21 cellular contexts compared by ENCODE assay signal in the genomic region with DNA sequence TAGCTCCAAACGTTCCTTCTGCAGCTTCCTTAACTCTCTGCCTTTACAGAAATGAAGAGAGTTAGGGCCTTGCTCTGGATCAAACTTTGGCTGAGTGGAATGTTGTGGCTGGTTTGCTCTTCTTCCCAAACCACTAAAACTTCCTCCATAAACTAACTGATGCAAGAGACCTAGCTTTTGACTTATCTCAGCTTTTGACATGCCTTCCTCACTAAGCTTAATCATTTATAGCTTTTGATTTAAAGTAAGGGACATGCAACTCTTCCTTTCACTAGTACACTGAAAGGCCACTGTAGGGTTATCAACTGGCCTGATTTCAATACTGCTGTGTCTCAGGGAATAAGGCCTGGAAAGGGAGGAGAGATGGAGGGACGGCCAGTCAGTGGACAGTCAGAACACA. TPM values are rescaled to one million over a fixed set of nuclear protein-coding genes. Genes with fewer than 3 reads are reported as not detected.
DNase-seq lines count a peak whose midpoint lies in the region; ATAC-seq, FAIRE-seq and TF ChIP-seq lines count a peak whose summit lies in the region.
"Had no signal": no experiment of that assay in that cellular context is flagged by ENCODE, and none has a peak within 500 bp of the region (broad histone marks: within the 10 kb centered on the region; RNA-seq: fewer than 3 reads in every experiment).

No MANE protein-coding gene starts in this region.

- ATAC-seq in HepG2: no peak
- no peak for ATAC-seq in GM18517 (IDR thresholded peaks at IDR 0.05; ENCODE audit: unreplicated experiment)
- ATAC-seq in GM21423 (IDR thresholded peaks at IDR 0.05; ENCODE audit: unreplicated experiment): no peak
- ATAC-seq: HCT116; stimulated activated effector memory CD8-positive, alpha-beta T cell treated with anti-CD3 and anti-CD28 coated beads, Interleukin-12 subunit alpha, Interleukin-12 subunit beta, amount 100 ng/mL, for 72 hours had no signal

- H3K27ac ChIP-seq in liver (ENCODE audit: low read depth in 1 of 2, low read length in 2 of 2): no peak overlapping the region
- no peak overlapping the region for H3K27ac ChIP-seq in HepG2 (ENCODE audit: extremely low read length, insufficient read depth, low read length)
- peak overlapping the region; percentile 90 for H3K27ac ChIP-seq in muscle layer of colon (ENCODE audit: low read depth, low read length)
- no peak overlapping the region for H3K27ac ChIP-seq in substantia nigra (ENCODE audit: low read depth, low read length, poor library complexity, severe bottlenecking)
- H3K27ac ChIP-seq: upper lobe of right lung had no signal

- H2AFZ ChIP-seq in HepG2 (ENCODE audit: low read length): no peak overlapping the region

- POLR2A ChIA-PET in HepG2 (lab: Yijun Ruan, JAX): no interaction called here

- CTCF ChIA-PET in HepG2 (lab: Yijun Ruan, JAX; ENCODE audit: low intra/inter-chr PET ratio, low total read pairs): no interaction called here

- no peaks in the 10 kb centered on the region for H4K20me1 ChIP-seq in HepG2 (ENCODE audit: insufficient read depth, low read length)

- H3K4me1 ChIP-seq in liver (ENCODE audit: control insufficient read depth in 4 of 4, insufficient read depth in 4 of 4, low read length in 3 of 4) (peaks cover 0 to 3% (median 1%) of the 10 kb centered on the region in 4 donors), HepG2 (ENCODE audit: insufficient read depth, low read length) (no peaks in the 10 kb centered on the region), muscle layer of colon (ENCODE audit: insufficient read depth, low read length) (peaks cover 69% of the 10 kb centered on the region)

- no peak for TF ChIP-seq RAD21 in liver (IDR thresholded peaks at IDR 0.05)
- TF ChIP-seq RAD21 in HepG2 (CRISPR knock-in tag; IDR thresholded peaks at IDR 0.05): no peak

- H3K79me2 ChIP-seq in HepG2 (ENCODE audit: insufficient read depth, low read length): no peaks in the 10 kb centered on the region

- intact Hi-C loops in HepG2 (cut with micrococcal nuclease; ENCODE audit: unreplicated experiment): no loop called here

- no peaks in the 10 kb centered on the region for H3K36me3 ChIP-seq in liver (ENCODE audit: control insufficient read depth in 4 of 4, insufficient read depth in 3 of 4, low read depth in 1 of 4, low read length in 3 of 4)
- no peaks in the 10 kb centered on the region for H3K36me3 ChIP-seq in HepG2 (replicated peaks in 1 of 2; ENCODE audit: control insufficient read depth in 1 of 2, insufficient read depth in 2 of 2, low read length in 2 of 2)
- H3K36me3 ChIP-seq in muscle layer of colon (ENCODE audit: insufficient read depth, low read length): no peaks in the 10 kb centered on the region
- H3K36me3 ChIP-seq: upper lobe of right lung had no signal

- TF ChIP-seq EP300 in HepG2 (IDR thresholded peaks at IDR 0.05; ENCODE audit: low read depth in 2 of 2, low read length in 2 of 2) (no peak), HepG2 (CRISPR knock-in tag; IDR thresholded peaks at IDR 0.05; ENCODE audit: borderline replicate concordance) (no peak)

- no peak overlapping the region for H3K9ac ChIP-seq in liver (ENCODE audit: low read depth in 1 of 2, low read length in 2 of 2)
- H3K9ac ChIP-seq in HepG2 (ENCODE audit: insufficient read depth, low read depth, low read length): no peak overlapping the region
- H3K9ac ChIP-seq in muscle layer of colon (ENCODE audit: low read length): no peak overlapping the region

- 38% methylated on average over 2 of the region's 2 CpGs for WGBS in liver
- 0% methylated on average over 2 of the region's 2 CpGs for WGBS in HepG2 (ENCODE audit: low lambda C conversion rate)

- no peak for TF ChIP-seq POLR2A in HepG2 (IDR thresholded peaks at IDR 0.05; ENCODE audit: insufficient read depth in 1 of 2, low read depth in 2 of 2, low read length in 2 of 2)

- in situ Hi-C loops in HepG2 (cut with HindIII; ENCODE audit: extremely low pct_ligation_motif_present, low pct_unique_long_range_greater_than_20kb): no loop called here

- no peak overlapping the region for H3K4me3 ChIP-seq in liver (ENCODE audit: low read depth in 1 of 3, low read length in 3 of 3)
- no peak overlapping the region for H3K4me3 ChIP-seq in HepG2 (replicated peaks in 1 of 3; ENCODE audit: insufficient read depth in 1 of 3, low read depth in 2 of 3, low read length in 3 of 3)
- H3K4me3 ChIP-seq in choroid plexus epithelial cell (ENCODE audit: low read depth, low read length): no peak overlapping the region
- no peak overlapping the region for H3K4me3 ChIP-seq in muscle layer of colon (ENCODE audit: low read depth in 1 of 2, low read length in 2 of 2)
- H3K4me3 ChIP-seq: upper lobe of right lung had no signal

- no peak for TF ChIP-seq CTCF in liver (IDR thresholded peaks at IDR 0.05; ENCODE audit: low read depth, low read length, missing input control)
- TF ChIP-seq CTCF in HepG2 (CRISPR knock-in tag; IDR thresholded peaks at IDR 0.05): no peak
- TF ChIP-seq CTCF in choroid plexus epithelial cell (conservative IDR thresholded peaks at IDR 0.05; ENCODE audit: low read depth, low read length): no peak

- no peak overlapping the region for H3K4me2 ChIP-seq in HepG2 (ENCODE audit: low read depth, low read length)

- DNase-seq in HepG2 (ENCODE audit: low spot score): no peak
- DNase-seq in choroid plexus epithelial cell (ENCODE audit: low read depth): peak; percentile 41
- DNase-seq in NCI-H1092 treated with DMSO at 0.1 percent for 48 hours (lab: John Stamatoyannopoulos, UW): no peak
- no peak for DNase-seq in substantia nigra (lab: John Stamatoyannopoulos, UW)
- DNase-seq: activated CD4-positive, CD25-positive, alpha-beta regulatory T cell treated with anti-CD3 and anti-CD28 coated beads, Interleukin-2, amount 50 U/mL, for 72 hours; activated gamma-delta T cell treated with Interleukin-2 at 50 U/mL for 16 hours; CD8-positive, alpha-beta memory T cell; Kasumi-1; NCI-H1436 treated with DMSO at 0.1 percent for 48 hours; NCI-H446; Right ventricle myocardium superior; T-helper 2 cell; upper lobe of right lung had no signal

- peaks cover 0 to 6% (median 0%) of the 10 kb centered on the region in 4 donors for H3K9me3 ChIP-seq in liver (ENCODE audit: control insufficient read depth in 4 of 4, low read length in 3 of 4)
- H3K9me3 ChIP-seq in HepG2 (ENCODE audit: low read length): no peaks in the 10 kb centered on the region
- no peaks in the 10 kb centered on the region for H3K9me3 ChIP-seq in muscle layer of colon (ENCODE audit: low read length)
- H3K9me3 ChIP-seq: upper lobe of right lung had no signal

- H3K27me3 ChIP-seq in liver (ENCODE audit: control insufficient read depth in 4 of 4, insufficient read depth in 4 of 4, low read length in 3 of 4): no peaks in the 10 kb centered on the region
- H3K27me3 ChIP-seq in HepG2 (ENCODE audit: control insufficient read depth in 1 of 2, insufficient read depth in 2 of 2, low read length in 2 of 2): peaks cover 2 to 52% of the 10 kb centered on the region in 2 experiments; a peak in 3 of 5 replicates
- H3K27me3 ChIP-seq in muscle layer of colon (ENCODE audit: control insufficient read depth in 1 of 2, insufficient read depth in 2 of 2, low read length in 2 of 2): no peaks in the 10 kb centered on the region
- H3K27me3 ChIP-seq: upper lobe of right lung had no signal

- no peak for FAIRE-seq in HepG2 (lab: Jason Lieb, UNC)
- FAIRE-seq: A204.1, G401.6 had no signal

- BruUV-seq in HepG2 (replicated peaks; lab: Mats Ljungman, UMichigan): no TSS peak

TF ChIP-seq in liver, 16 proteins besides CTCF, POLR2A, EP300 and RAD21:
- TF ChIP-seq SP1 (IDR thresholded peaks at IDR 0.05): no peak
- TF ChIP-seq NR2F2 (IDR thresholded peaks at IDR 0.05): peak; percentile 28

RNA-seq across cellular contexts. Expression of gene PXDN, which starts 8.3 kb away (rescaled TPM):
- total RNA-seq in liver (10 to 100 TPM; 19.1 to 21.5 TPM), HepG2 (2016; rRNA removed; fragmentation: Illumina TruSeq; extraction: Trizol) (not detected in 2 replicates)
- polyA plus RNA-seq in liver (10 to 100 TPM in 1 of 2 donors, 1 to 10 TPM in 1; 4.2 to 14.7 TPM), HepG2 (2011; rRNA removed) (not detected in 2 replicates)
- not detected in 2 replicates for total RNA-seq in HepG2 (2016; cell fraction: cytosol; rRNA removed; fragmentation: Illumina TruSeq; extraction: Trizol; ENCODE audit: low read depth)
- not detected in 2 replicates for total RNA-seq in HepG2 (2016; cell fraction: insoluble cytoplasmic fraction; rRNA removed; fragmentation: Illumina TruSeq; extraction: Trizol)
- not detected in 2 replicates for total RNA-seq in HepG2 (2016; cell fraction: membrane; rRNA removed; fragmentation: Illumina TruSeq; extraction: Trizol)
- total RNA-seq in HepG2 (2016; cell fraction: nucleus; rRNA removed; fragmentation: Illumina TruSeq; extraction: Trizol): not detected in 2 replicates
- polyA plus RNA-seq in HepG2 (2011; cell fraction: cytosol; rRNA removed): 0.04 TPM in 1 of 2 replicates, not detected in the other
- not detected in 2 replicates for polyA plus RNA-seq in HepG2 (2011; cell fraction: nucleus; rRNA removed)
- not detected in 2 replicates for polyA plus RNA-seq in HepG2 (2012)
- polyA plus RNA-seq in HepG2 (2016; cell fraction: cytosol; fragmentation: Illumina TruSeq; extraction: Trizol; ENCODE audit: low read depth): not detected in 2 replicates
- not detected in 2 replicates for polyA plus RNA-seq in HepG2 (2016; cell fraction: insoluble cytoplasmic fraction; fragmentation: Illumina TruSeq; extraction: Trizol; ENCODE audit: low read depth)
- polyA plus RNA-seq in HepG2 (2016; cell fraction: membrane; fragmentation: Illumina TruSeq; extraction: Trizol; ENCODE audit: low read depth): not detected in 2 replicates
- not detected in 2 replicates for polyA plus RNA-seq in HepG2 (2016; cell fraction: nucleus; fragmentation: Illumina TruSeq; extraction: Trizol; ENCODE audit: insufficient read depth, low read depth)
- polyA minus RNA-seq in HepG2 (2011; rRNA and poly(A)+ RNA removed; ENCODE audit: low replicate concordance): 8.0 TPM in 1 of 2 replicates, not detected in the other
- polyA minus RNA-seq in HepG2 (2011; cell fraction: cytosol; rRNA and poly(A)+ RNA removed): 0.53 TPM in 1 of 2 replicates, not detected in the other
- polyA minus RNA-seq in HepG2 (2011; cell fraction: nucleus; rRNA and poly(A)+ RNA removed): 0.26 TPM in 1 of 2 replicates, not detected in the other

Comparison
In these comparisons a context has a peak if more than half of its experiments do, and no peak if none do; other contexts are left out.
1. RNA of gene PXDN, which starts 8.3 kb away (total RNA-seq): 19.1 to 21.5 TPM in liver; not detected in HepG2; every median in the first group is over 10 times any median in the second.